ENCODE assay signal across 22 cellular contexts in genomic region chr1:71488555-71489252, GRCh38.
DNase-seq lines count a peak whose midpoint lies in the region; ATAC-seq and TF ChIP-seq lines count a peak whose summit lies in the region.
"Had no signal": no experiment of that assay in that cellular context is flagged by ENCODE, and none has a peak within 500 bp of the region (broad histone marks: within the 10 kb centered on the region; RNA-seq: fewer than 3 reads in every experiment).

No MANE protein-coding gene starts in this region.

- ATAC-seq in DND-41 (ENCODE audit: insufficient read depth, low read depth) (peak; percentile 97), GM18870 (IDR thresholded peaks at IDR 0.05; ENCODE audit: unreplicated experiment) (no peak)
- ATAC-seq: HCT116 had no signal

- H3K9me2 ChIP-seq in Loucy (replicated peaks; ENCODE audit: low read depth, low read length), result no peaks in the 10 kb centered on the region

- H3K4me3 ChIP-seq in DND-41 (ENCODE audit: low read depth in 1 of 2, low read length in 2 of 2), result no peak overlapping the region
- peak overlapping the region; percentile 22 for H3K4me3 ChIP-seq in Loucy (ENCODE audit: low read length, poor library complexity, severe bottlenecking)
- H3K4me3 ChIP-seq in smooth muscle cell, result no peak overlapping the region

- H3K27me3 ChIP-seq in DND-41 (ENCODE audit: insufficient read depth, low read length, poor library complexity) (no peaks in the 10 kb centered on the region), Loucy (ENCODE audit: insufficient read depth, low read length, poor library complexity, severe bottlenecking) (no peaks in the 10 kb centered on the region), smooth muscle cell (ENCODE audit: low read depth) (no peaks in the 10 kb centered on the region)

- no peak overlapping the region for H2AFZ ChIP-seq in DND-41 (ENCODE audit: low read depth, low read length)
- no peak overlapping the region for H2AFZ ChIP-seq in Loucy (ENCODE audit: low read length)
- peak overlapping the region; percentile 23 for H2AFZ ChIP-seq in smooth muscle cell (ENCODE audit: low read depth)

- H3K4me1 ChIP-seq in DND-41 (ENCODE audit: insufficient read depth, low read length) (peaks cover 33% of the 10 kb centered on the region), Loucy (ENCODE audit: insufficient read depth, low read length, poor library complexity, severe bottlenecking) (peaks cover 24% of the 10 kb centered on the region), smooth muscle cell (ENCODE audit: low read depth) (peaks cover 10% of the 10 kb centered on the region)
- H3K4me1 ChIP-seq: Caco-2 had no signal

- H3K9ac ChIP-seq in DND-41 (ENCODE audit: low read depth, low read length) (no peak overlapping the region), Loucy (ENCODE audit: low read depth, low read length, poor library complexity, severe bottlenecking) (no peak overlapping the region), smooth muscle cell (ENCODE audit: low read depth) (no peak overlapping the region)

- peak overlapping the region; percentile 39 for H3K4me2 ChIP-seq in DND-41 (ENCODE audit: insufficient read depth, low read length)
- peak overlapping the region; percentile 55 for H3K4me2 ChIP-seq in Loucy (ENCODE audit: low read depth, low read length, poor library complexity, severe bottlenecking)
- no peak overlapping the region for H3K4me2 ChIP-seq in smooth muscle cell

- peak; percentile 15 for DNase-seq in DND-41
- DNase-seq in smooth muscle cell (lab: John Stamatoyannopoulos, UW; ENCODE audit: unreplicated experiment), result no peak
- DNase-seq in 8988T, result no peak
- DNase-seq in NCI-H1930 (lab: John Stamatoyannopoulos, UW), result no peak
- DNase-seq: Caco-2; CD4-positive, alpha-beta T cell; GDM1; Kasumi-1; MM.1S; NCI-H1048; NCI-H1417 treated with DMSO at 0.1 percent for 48 hours; NCI-H187; NCI-H2107; NCI-H2227 treated with DMSO at 0.1 percent for 48 hours; NCI-H510A; SHP77 treated with DMSO at 0.1 percent for 48 hours; T-helper 1 cell had no signal

- H3K9me3 ChIP-seq in DND-41 (ENCODE audit: insufficient read depth, low read length, severe bottlenecking) (no peaks in the 10 kb centered on the region), Loucy (ENCODE audit: insufficient read depth, low read depth, low read length) (no peaks in the 10 kb centered on the region), smooth muscle cell (replicated peaks; ENCODE audit: low read depth) (no peaks in the 10 kb centered on the region)
- H3K9me3 ChIP-seq: Caco-2 had no signal

- no peaks in the 10 kb centered on the region for H4K20me1 ChIP-seq in DND-41 (ENCODE audit: insufficient read depth, low read length)
- no peaks in the 10 kb centered on the region for H4K20me1 ChIP-seq in Loucy (ENCODE audit: insufficient read depth, low read length, poor library complexity, severe bottlenecking)
- no peaks in the 10 kb centered on the region for H4K20me1 ChIP-seq in smooth muscle cell (ENCODE audit: low read depth)

- TF ChIP-seq CTCF in DND-41 (IDR thresholded peaks at IDR 0.05; ENCODE audit: borderline replicate concordance, extremely low read depth, low read length, poor library complexity, severe bottlenecking) (no peak), Loucy (conservative IDR thresholded peaks at IDR 0.05; ENCODE audit: low read length) (no peak), VCaP (conservative IDR thresholded peaks at IDR 0.05) (no peak), smooth muscle cell (IDR thresholded peaks at IDR 0.05; ENCODE audit: borderline replicate concordance, insufficient read depth, poor library complexity, severe bottlenecking) (no peak)

- H3K27ac ChIP-seq in DND-41 (ENCODE audit: low read length), result peak overlapping the region; percentile 66
- H3K27ac ChIP-seq in VCaP, result peak overlapping the region; percentile 74
- H3K27ac ChIP-seq in smooth muscle cell (ENCODE audit: low read depth), result no peak overlapping the region
- H3K27ac ChIP-seq: RWPE1 had no signal

- H3K79me2 ChIP-seq in DND-41 (ENCODE audit: insufficient read depth, low read length), result no peaks in the 10 kb centered on the region
- no peaks in the 10 kb centered on the region for H3K79me2 ChIP-seq in Loucy (ENCODE audit: insufficient read depth, low read length)
- no peaks in the 10 kb centered on the region for H3K79me2 ChIP-seq in smooth muscle cell (ENCODE audit: low read depth)

- H3K36me3 ChIP-seq in DND-41 (ENCODE audit: insufficient read depth, low read length) (no peaks in the 10 kb centered on the region), Loucy (ENCODE audit: insufficient read depth, low read length) (no peaks in the 10 kb centered on the region), smooth muscle cell (ENCODE audit: low read depth) (no peaks in the 10 kb centered on the region)

- H3F3A ChIP-seq in Loucy (ENCODE audit: low read depth) (peaks cover 4% of the 10 kb centered on the region; the same call in 1 of the 2 replicates), smooth muscle cell (ENCODE audit: low read depth) (no peaks in the 10 kb centered on the region)

- 62% methylated on average over 3 of the region's 3 CpGs for WGBS in smooth muscle cell (ENCODE audit: low lambda C conversion rate)
